In the genomic region with DNA sequence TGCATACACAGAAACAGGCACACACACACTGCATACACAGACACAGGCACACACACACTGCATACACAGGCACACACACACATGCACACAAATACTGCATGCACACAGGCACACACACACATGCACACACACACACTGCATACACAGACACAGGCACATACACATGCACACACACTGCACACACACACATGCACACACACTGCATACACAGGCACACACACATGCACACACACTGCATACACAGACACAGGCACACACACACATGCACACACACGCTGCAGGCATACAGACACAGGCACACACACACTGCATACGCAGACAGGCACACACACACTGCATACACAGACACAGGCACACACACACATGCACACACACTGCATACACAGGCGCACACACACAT, we compare ENCODE assay signal across 29 cellular contexts. TPM values are rescaled to one million over a fixed set of nuclear protein-coding genes. Genes with fewer than 3 reads are reported as not detected.
DNase-seq lines count a peak whose midpoint lies in the region; FAIRE-seq and TF ChIP-seq lines count a peak whose summit lies in the region.
"Had no signal": no experiment of that assay in that cellular context is flagged by ENCODE, and none has a peak within 500 bp of the region (broad histone marks: within the 10 kb centered on the region; RNA-seq: fewer than 3 reads in every experiment).

No MANE protein-coding gene starts in this region.

- no peaks in the 10 kb centered on the region for H3K9me3 ChIP-seq in BLaER1 treated with 17β-estradiol and CSF1 and Interleukin-3, amounts not matched to agents 10 nM and 100 nM (replicated peaks in 1 of 11)
- no peaks in the 10 kb centered on the region for H3K9me3 ChIP-seq in HEK293 (ENCODE audit: control insufficient read depth, insufficient read depth, low read depth, low read length)
- peaks cover 0 to 8% of the 10 kb centered on the region in 2 donors for H3K9me3 ChIP-seq in neuronal stem cell (replicated peaks in 1 of 2; ENCODE audit: control insufficient read depth in 2 of 2, insufficient read depth in 1 of 2, low read depth in 1 of 2, low read length in 2 of 2)
- H3K9me3 ChIP-seq: A549, Caco-2, HAP-1 had no signal

- H3K36me3 ChIP-seq in BLaER1 treated with 17β-estradiol and CSF1 and Interleukin-3, amounts not matched to agents 10 nM and 100 nM, result peaks cover 43 to 79% (median 50%) of the 10 kb centered on the region in 11 experiments
- peaks cover 0 to 78% of the 10 kb centered on the region in 2 experiments; a peak in 1 of 3 replicates for H3K36me3 ChIP-seq in HEK293 (ENCODE audit: control insufficient read depth in 2 of 2, insufficient read depth in 1 of 2, low read length in 2 of 2)
- peaks cover 20% of the 10 kb centered on the region for H3K36me3 ChIP-seq in bronchial epithelial cell (ENCODE audit: control insufficient read depth, insufficient read depth, low read length)
- H3K36me3 ChIP-seq in neuronal stem cell (replicated peaks in 1 of 2; ENCODE audit: control insufficient read depth in 2 of 2, insufficient read depth in 2 of 2, low read length in 2 of 2), result peaks cover 27 to 47% of the 10 kb centered on the region in 2 donors

- peak overlapping the region; percentile 71 for H3K14ac ChIP-seq in neuronal stem cell (ENCODE audit: low read length)

- H2BK5ac ChIP-seq in neuronal stem cell (ENCODE audit: low read length), result no peak overlapping the region

- WGBS in neuronal stem cell (ENCODE audit: extremely low coverage in 2 of 2, insufficient read length in 2 of 2, insufficient replicate concordance in 1 of 2), 2 donors, result no CpG with 5 or more reads among the region's 3 CpGs

- H4K20me1 ChIP-seq in BLaER1 treated with 17β-estradiol and CSF1 and Interleukin-3, amounts not matched to agents 10 nM and 100 nM, result peaks cover 52 to 100% (median 97%) of the 10 kb centered on the region in 11 experiments; a peak in 21 of 22 replicates

- peak overlapping the region in 6 of 11 experiments; percentile 67 to 91 (median 86); a peak in 6 of 22 replicates for H3K4me2 ChIP-seq in BLaER1 treated with 17β-estradiol and CSF1 and Interleukin-3, amounts not matched to agents 10 nM and 100 nM
- H3K4me2 ChIP-seq in neuronal stem cell (ENCODE audit: insufficient read depth, low read length, poor library complexity, severe bottlenecking), result no peak overlapping the region
- H3K4me2 ChIP-seq: A549 had no signal

- H2AK5ac ChIP-seq in neuronal stem cell (ENCODE audit: low read depth, low read length), result no peak overlapping the region

- peak overlapping the region; percentile 9 for H4K8ac ChIP-seq in neuronal stem cell (ENCODE audit: low read depth, low read length)

- TF ChIP-seq CTCF in HEK293 (tag by site-specific recombination; IDR thresholded peaks at IDR 0.05) (no peak), bronchial epithelial cell (IDR thresholded peaks at IDR 0.05; ENCODE audit: insufficient read depth, low read length, severe bottlenecking) (no peak)

- no peak overlapping the region for H3K4ac ChIP-seq in neuronal stem cell (ENCODE audit: low read length)

- peaks cover 0 to 15% (median 0%) of the 10 kb centered on the region in 11 experiments; a peak in 6 of 22 replicates for H3K27me3 ChIP-seq in BLaER1 treated with 17β-estradiol and CSF1 and Interleukin-3, amounts not matched to agents 10 nM and 100 nM
- H3K27me3 ChIP-seq in bronchial epithelial cell (ENCODE audit: control insufficient read depth, insufficient read depth, low read length), result no peaks in the 10 kb centered on the region
- H3K27me3 ChIP-seq in neuronal stem cell (ENCODE audit: control insufficient read depth in 3 of 3, insufficient read depth in 3 of 3, low read depth in 1 of 3, low read length in 3 of 3), result no peaks in the 10 kb centered on the region

- no peak overlapping the region for H2BK120ac ChIP-seq in neuronal stem cell (ENCODE audit: low read depth, low read length)

- H3K4me1 ChIP-seq in BLaER1 treated with 17β-estradiol and CSF1 and Interleukin-3, amounts not matched to agents 10 nM and 100 nM, result peaks cover 17 to 79% (median 56%) of the 10 kb centered on the region in 10 experiments
- H3K4me1 ChIP-seq in HEK293 (ENCODE audit: control insufficient read depth, insufficient read depth, low read length) (no peaks in the 10 kb centered on the region), neuronal stem cell (ENCODE audit: control insufficient read depth in 2 of 2, insufficient read depth in 1 of 2, low read depth in 1 of 2, low read length in 2 of 2) (no peaks in the 10 kb centered on the region)
- H3K4me1 ChIP-seq: A549, Caco-2, HAP-1 had no signal

- no peak overlapping the region for H3K4me3 ChIP-seq in BLaER1 treated with 17β-estradiol and CSF1 and Interleukin-3, amounts not matched to agents 10 nM and 100 nM
- no peak overlapping the region for H3K4me3 ChIP-seq in HEK293 (ENCODE audit: low read depth, low read length)
- H3K4me3 ChIP-seq in bronchial epithelial cell (ENCODE audit: low read depth, low read length), result no peak overlapping the region
- peak overlapping the region in 1 of 2 donors; percentile 31 for H3K4me3 ChIP-seq in neuronal stem cell (ENCODE audit: low read length in 2 of 2)
- H3K4me3 ChIP-seq: A549, GM23248, HAP-1, K562, SK-N-MC had no signal

- no peak for DNase-seq in bronchial epithelial cell (ENCODE audit: low read depth)
- DNase-seq in neuronal stem cell (ENCODE audit: low spot score), result no peak
- DNase-seq in H4 (ENCODE audit: low spot score), result no peak
- no peak for DNase-seq in NCI-H524 treated with DMSO at 0.1 percent for 48 hours (lab: John Stamatoyannopoulos, UW)
- no peak for DNase-seq in NCI-H2196 (lab: John Stamatoyannopoulos, UW; ENCODE audit: unreplicated experiment)
- DNase-seq: AML-193; Caco-2; CD8-positive, alpha-beta T cell; GF-D8; GM23248; Kasumi-1; NCI-H1092 treated with DMSO at 0.1 percent for 48 hours; NCI-H1436; NCI-H187; NCI-H2081 treated with DMSO at 0.1 percent for 48 hours; NCI-H2171; NCI-H345; NCI-H524; NCI-H774; SIG-M5 had no signal

- no peak overlapping the region for H3K18ac ChIP-seq in neuronal stem cell (ENCODE audit: low read length)

- CTCF ChIA-PET in HEK293 (lab: Yijun Ruan, JAX), result no interaction called here

- POLR2A ChIA-PET in HEK293 (lab: Yijun Ruan, JAX), result no interaction called here

- H2BK12ac ChIP-seq in neuronal stem cell (ENCODE audit: low read length), result no peak overlapping the region

- H2BK15ac ChIP-seq in neuronal stem cell (ENCODE audit: low read length), result no peak overlapping the region

- H3K23ac ChIP-seq in neuronal stem cell (ENCODE audit: low read depth, low read length, poor library complexity), result peak overlapping the region; percentile 50

- no peak overlapping the region for H3K27ac ChIP-seq in BLaER1 treated with 17β-estradiol and CSF1 and Interleukin-3, amounts not matched to agents 10 nM and 100 nM
- H3K27ac ChIP-seq in HEK293 (ENCODE audit: extremely low read depth, low read depth, low read length) (no peak overlapping the region), neuronal stem cell (replicated peaks; ENCODE audit: low read length) (no peak overlapping the region)
- H3K27ac ChIP-seq: A549, C4-2B, GM23248, SK-N-MC had no signal

- H2AFZ ChIP-seq in neuronal stem cell (ENCODE audit: low read length), result no peak overlapping the region
- H2AFZ ChIP-seq: GM23248 had no signal

- no peak overlapping the region for H4K91ac ChIP-seq in neuronal stem cell (ENCODE audit: low read depth, low read length, poor library complexity)

- peaks cover 23% of the 10 kb centered on the region for H3K79me1 ChIP-seq in neuronal stem cell (ENCODE audit: low read depth, low read length)

- H3K9ac ChIP-seq in BLaER1 treated with 17β-estradiol and CSF1 and Interleukin-3, amounts not matched to agents 10 nM and 100 nM, result no peak overlapping the region
- peak overlapping the region; percentile 65 for H3K9ac ChIP-seq in neuronal stem cell (ENCODE audit: low read depth, low read length, poor library complexity)
- H3K9ac ChIP-seq: GM23248 had no signal

- peak; percentile 98 for FAIRE-seq in bronchial epithelial cell (lab: Jason Lieb, UNC)
- FAIRE-seq: A549, GM18507, K562, RCC 7860 had no signal

TF ChIP-seq in HEK293, 187 proteins besides CTCF, POLR2A, EP300 and RAD21 (continues in another document):
- peak; percentile 14; the same call in 1 of the 2 replicates for TF ChIP-seq ZNF311 (tag by site-specific recombination; IDR thresholded peaks at IDR 0.05; ENCODE audit: borderline replicate concordance)
- TF ChIP-seq ZNF776 (tag by site-specific recombination; IDR thresholded peaks at IDR 0.05; ENCODE audit: borderline replicate concordance), result no peak
- TF ChIP-seq, protein P1, sequence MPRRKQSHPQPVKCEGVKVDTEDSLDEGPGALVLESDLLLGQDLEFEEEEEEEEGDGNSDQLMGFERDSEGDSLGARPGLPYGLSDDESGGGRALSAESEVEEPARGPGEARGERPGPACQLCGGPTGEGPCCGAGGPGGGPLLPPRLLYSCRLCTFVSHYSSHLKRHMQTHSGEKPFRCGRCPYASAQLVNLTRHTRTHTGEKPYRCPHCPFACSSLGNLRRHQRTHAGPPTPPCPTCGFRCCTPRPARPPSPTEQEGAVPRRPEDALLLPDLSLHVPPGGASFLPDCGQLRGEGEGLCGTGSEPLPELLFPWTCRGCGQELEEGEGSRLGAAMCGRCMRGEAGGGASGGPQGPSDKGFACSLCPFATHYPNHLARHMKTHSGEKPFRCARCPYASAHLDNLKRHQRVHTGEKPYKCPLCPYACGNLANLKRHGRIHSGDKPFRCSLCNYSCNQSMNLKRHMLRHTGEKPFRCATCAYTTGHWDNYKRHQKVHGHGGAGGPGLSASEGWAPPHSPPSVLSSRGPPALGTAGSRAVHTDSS (tag by site-specific recombination; IDR thresholded peaks at IDR 0.05), result no peak
- TF ChIP-seq, protein P2, sequence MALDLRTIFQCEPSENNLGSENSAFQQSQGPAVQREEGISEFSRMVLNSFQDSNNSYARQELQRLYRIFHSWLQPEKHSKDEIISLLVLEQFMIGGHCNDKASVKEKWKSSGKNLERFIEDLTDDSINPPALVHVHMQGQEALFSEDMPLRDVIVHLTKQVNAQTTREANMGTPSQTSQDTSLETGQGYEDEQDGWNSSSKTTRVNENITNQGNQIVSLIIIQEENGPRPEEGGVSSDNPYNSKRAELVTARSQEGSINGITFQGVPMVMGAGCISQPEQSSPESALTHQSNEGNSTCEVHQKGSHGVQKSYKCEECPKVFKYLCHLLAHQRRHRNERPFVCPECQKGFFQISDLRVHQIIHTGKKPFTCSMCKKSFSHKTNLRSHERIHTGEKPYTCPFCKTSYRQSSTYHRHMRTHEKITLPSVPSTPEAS (tag by site-specific recombination; IDR thresholded peaks at IDR 0.05), result peak; percentile 100

RNA-seq across cellular contexts. Expression of a gene that starts 32.7 kb away (rescaled TPM):
- 63.4 and 75.8 TPM in 2 replicates for total RNA-seq in bronchial epithelial cell
- polyA plus RNA-seq in neuronal stem cell (2013, experiment 1 of 2), result 10.8 TPM
- polyA plus RNA-seq in neuronal stem cell (2013, experiment 2 of 2), result 10.4 TPM
- 16.8 and 19.4 TPM in 2 replicates for total RNA-seq in H4 (2014; rRNA removed; shearing (Covaris generic))
- total RNA-seq: K562 had no signal
- polyA plus RNA-seq: K562 had no signal

RNA-seq across cellular contexts. Expression of a gene that starts 34.5 kb away (rescaled TPM):
- total RNA-seq in bronchial epithelial cell, result 31.9 and 45.4 TPM in 2 replicates
- polyA plus RNA-seq in neuronal stem cell (2013, experiment 1 of 2), result 21.6 TPM
- 21.9 TPM for polyA plus RNA-seq in neuronal stem cell (2013, experiment 2 of 2)
- 18.0 and 19.8 TPM in 2 replicates for total RNA-seq in H4 (2014; rRNA removed; shearing (Covaris generic))

RNA-seq across cellular contexts. Expression of a gene that starts 47.0 kb away (rescaled TPM):
- 31.6 and 45.3 TPM in 2 replicates for total RNA-seq in bronchial epithelial cell
- 5.2 TPM for polyA plus RNA-seq in neuronal stem cell (2013, experiment 1 of 2)
- 4.9 TPM for polyA plus RNA-seq in neuronal stem cell (2013, experiment 2 of 2)
- total RNA-seq in H4 (2014; rRNA removed; shearing (Covaris generic)), result 0.48 TPM in 1 of 2 replicates, not detected in the other
- polyA plus RNA-seq: GM23248 had no signal

Comparison
In these comparisons a context has a peak if more than half of its experiments do, and no peak if none do; other contexts are left out.
1. RNA of a gene that starts 47.0 kb away (total RNA-seq): 31.6 to 45.3 TPM in bronchial epithelial cell; 0.48 TPM in H4; every median in the first group is over 10 times any median in the second.